In genomic region chr14:103103461-103104388, GRCh38 we compare ENCODE assay signal across 1 cellular context.
TF ChIP-seq lines count a peak whose summit lies in the region.

No MANE protein-coding gene starts in this region.

TF ChIP-seq in IMR-90, 13 proteins besides CTCF, POLR2A, EP300 and RAD21 (continued from another document):
- TF ChIP-seq, protein P1, sequence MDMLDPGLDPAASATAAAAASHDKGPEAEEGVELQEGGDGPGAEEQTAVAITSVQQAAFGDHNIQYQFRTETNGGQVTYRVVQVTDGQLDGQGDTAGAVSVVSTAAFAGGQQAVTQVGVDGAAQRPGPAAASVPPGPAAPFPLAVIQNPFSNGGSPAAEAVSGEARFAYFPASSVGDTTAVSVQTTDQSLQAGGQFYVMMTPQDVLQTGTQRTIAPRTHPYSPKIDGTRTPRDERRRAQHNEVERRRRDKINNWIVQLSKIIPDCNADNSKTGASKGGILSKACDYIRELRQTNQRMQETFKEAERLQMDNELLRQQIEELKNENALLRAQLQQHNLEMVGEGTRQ (IDR thresholded peaks at IDR 0.05; ENCODE audit: low read depth, low read length): no peak
- no peak for TF ChIP-seq RFX5 (IDR thresholded peaks at IDR 0.05; ENCODE audit: low read depth, low read length)
